ENCODE assay signal across 29 cellular contexts in genomic region chr3:72733676-72734075, GRCh38.
DNase-seq lines count a peak whose midpoint lies in the region; ATAC-seq, FAIRE-seq and TF ChIP-seq lines count a peak whose summit lies in the region.
"Had no signal": no experiment of that assay in that cellular context is flagged by ENCODE, and none has a peak within 500 bp of the region (broad histone marks: within the 10 kb centered on the region; RNA-seq: fewer than 3 reads in every experiment).

No MANE protein-coding gene starts in this region.

- H3K9ac ChIP-seq in K562 (ENCODE audit: insufficient read depth in 1 of 2, low read depth in 2 of 2, low read length in 2 of 2): no peak overlapping the region
- H3K9ac ChIP-seq: BLaER1; BLaER1 treated with 17β-estradiol and CSF1 and Interleukin-3, amounts not matched to agents 10 nM and 100 nM had no signal

- H3K9me1 ChIP-seq in K562 (ENCODE audit: control insufficient read depth, insufficient read depth, low read length): no peaks in the 10 kb centered on the region

- no peaks in the 10 kb centered on the region for H3K79me2 ChIP-seq in K562 (ENCODE audit: control insufficient read depth, insufficient read depth, low read length)

- H3K4me1 ChIP-seq in K562 (replicated peaks in 1 of 2; ENCODE audit: control insufficient read depth in 2 of 2, insufficient read depth in 2 of 2, low read length in 2 of 2): peaks cover 6 to 10% of the 10 kb centered on the region in 2 experiments; a peak in 4 of 5 replicates
- H3K4me1 ChIP-seq: A549; BLaER1; BLaER1 treated with 17β-estradiol and CSF1 and Interleukin-3, amounts not matched to agents 10 nM and 100 nM had no signal

- POLR2A ChIA-PET in K562 (lab: Yijun Ruan, JAX): no interaction called here

- H3K27me3 ChIP-seq in K562 (ENCODE audit: control insufficient read depth in 2 of 2, insufficient read depth in 2 of 2, low read length in 2 of 2): no peaks in the 10 kb centered on the region
- H3K27me3 ChIP-seq: BE2C had no signal

- H3K36me3 ChIP-seq in K562 (ENCODE audit: control insufficient read depth, insufficient read depth, low read length): no peaks in the 10 kb centered on the region
- H3K36me3 ChIP-seq: BE2C, BLaER1 had no signal

- no peak overlapping the region for H2AFZ ChIP-seq in K562 (ENCODE audit: low read depth, low read length)

- CTCF ChIA-PET in K562 (lab: Yijun Ruan, JAX; ENCODE audit: low intra/inter-chr PET ratio): no interaction called here

- no peak overlapping the region for H3K4me2 ChIP-seq in K562 (ENCODE audit: insufficient read depth, low read length)
- H3K4me2 ChIP-seq: A549; BLaER1; BLaER1 treated with 17β-estradiol and CSF1 and Interleukin-3, amounts not matched to agents 10 nM and 100 nM had no signal

- H3K4me3 ChIP-seq in K562: no peak overlapping the region
- H3K4me3 ChIP-seq: A549; BLaER1; BLaER1 treated with 17β-estradiol and CSF1 and Interleukin-3, amounts not matched to agents 10 nM and 100 nM had no signal

- no peak for TF ChIP-seq CTCF in K562 (IDR thresholded peaks at IDR 0.05 in 2 of 3, conservative IDR thresholded peaks at IDR 0.05 in 1 of 3; ENCODE audit: insufficient read depth in 2 of 3, low read depth in 1 of 3, low read length in 3 of 3)

- H4K20me1 ChIP-seq in K562 (replicated peaks; ENCODE audit: control insufficient read depth, insufficient read depth, low read length): no peaks in the 10 kb centered on the region
- H4K20me1 ChIP-seq: BLaER1; BLaER1 treated with 17β-estradiol and CSF1 and Interleukin-3, amounts not matched to agents 10 nM and 100 nM had no signal

- FAIRE-seq in K562 (lab: Jason Lieb, UNC): no peak
- FAIRE-seq: A204.1, A549, D721Med had no signal

- DNase-seq in K562 (ENCODE audit: extremely low read depth in 1 of 4, low spot score in 3 of 4) (no peak), NCI-H1694 (lab: John Stamatoyannopoulos, UW) (no peak)
- DNase-seq: 8988T; ACHN; AML-193; BE2C; C1 segment of cervical spinal cord; Caco-2; Calu3; CD4-positive, alpha-beta memory T cell; CD4-positive, alpha-beta T cell; CD4-positive, CD25-positive, alpha-beta regulatory T cell; CD8-positive, alpha-beta memory T cell; CD8-positive, alpha-beta T cell; COR-L47; DMS 273 treated with DMSO at 0.1 percent for 48 hours; DMS153; DMS53; DMS79; DMS79 treated with DMSO at 0.1 percent for 48 hours; DND-41; EL had no signal

- in situ Hi-C loops in K562 (cut with MboI): no loop called here

- no peak overlapping the region for H3K27ac ChIP-seq in K562 (ENCODE audit: extremely low read depth, low read depth, low read length)
- H3K27ac ChIP-seq: 22Rv1; A549; BLaER1; BLaER1 treated with 17β-estradiol and CSF1 and Interleukin-3, amounts not matched to agents 10 nM and 100 nM; C4-2B had no signal

- intact Hi-C loops in K562 (cut with micrococcal nuclease): no loop called here

- BruUV-seq in K562 (replicated peaks; lab: Mats Ljungman, UMichigan): no TSS peak

- no peak for TF ChIP-seq POLR2A in K562 (conservative IDR thresholded peaks at IDR 0.05)

- no peak for ATAC-seq in K562
- ATAC-seq: A549; CD8-positive, alpha-beta T cell had no signal

- WGBS in K562 (ENCODE audit: insufficient coverage, low coverage, missing lambda C conversion rate): 63% methylated on average over 3 of the region's 3 CpGs

- no peak for TF ChIP-seq RAD21 in K562 (CRISPR knock-in tag; conservative IDR thresholded peaks at IDR 0.05 in 1 of 2, IDR thresholded peaks at IDR 0.05 in 1 of 2)

- no peak for TF ChIP-seq EP300 in K562 (IDR thresholded peaks at IDR 0.05; ENCODE audit: low read length)

- no peaks in the 10 kb centered on the region for H3K9me3 ChIP-seq in K562 (replicated peaks; ENCODE audit: control insufficient read depth, insufficient read depth, low read depth, low read length)

TF ChIP-seq in K562, 482 proteins besides CTCF, POLR2A, EP300 and RAD21 (continues in another document):
- TF ChIP-seq PKNOX1 (IDR thresholded peaks at IDR 0.05) (no peak), GABPB1 (CRISPR knock-in tag; IDR thresholded peaks at IDR 0.05) (no peak), MBD1 (CRISPR knock-in tag; IDR thresholded peaks at IDR 0.05) (no peak), HDAC2 (IDR thresholded peaks at IDR 0.05) (peak; percentile 23; the same call in 1 of the 2 replicates), HNRNPLL (IDR thresholded peaks at IDR 0.05; ENCODE audit: low read depth, low read length, poor library complexity, severe bottlenecking) (no peak), STAT5A (IDR thresholded peaks at IDR 0.05; ENCODE audit: borderline replicate concordance, low read length) (no peak), KDM1A (IDR thresholded peaks at IDR 0.05) (peak in 1 of 2 experiments; percentile 64; a peak in 1 of 4 replicates), ZNF780A (CRISPR knock-in tag; IDR thresholded peaks at IDR 0.05) (no peak), CBX1 (IDR thresholded peaks at IDR 0.05; ENCODE audit: low read depth) (no peak), ETS2 (tag; IDR thresholded peaks at IDR 0.05; ENCODE audit: borderline replicate concordance, poor library complexity, severe bottlenecking) (no peak), MAFK (IDR thresholded peaks at IDR 0.05; ENCODE audit: low read length) (no peak), KHSRP (IDR thresholded peaks at IDR 0.05) (no peak), PCBP2 (IDR thresholded peaks at IDR 0.05; ENCODE audit: low read depth, low read length, poor library complexity, severe bottlenecking) (no peak), ZFP36 (IDR thresholded peaks at IDR 0.05; ENCODE audit: low read depth, low read length, partially characterized antibody) (no peak), HNRNPK (IDR thresholded peaks at IDR 0.05; ENCODE audit: low read depth, low read length, poor library complexity, severe bottlenecking) (no peak), MED1 (CRISPR knock-in tag; IDR thresholded peaks at IDR 0.05; ENCODE audit: borderline replicate concordance) (no peak), TFAM (CRISPR knock-in tag; conservative IDR thresholded peaks at IDR 0.05) (no peak), CCNT2 (IDR thresholded peaks at IDR 0.05; ENCODE audit: borderline replicate concordance, extremely low read depth, insufficient read length, low read depth, low read length) (no peak)
